Comparison of ENCODE assay signal across 8 cellular contexts in genomic region chr6:3258201-3258600, GRCh38. TPM values are rescaled to one million over a fixed set of nuclear protein-coding genes. Genes with fewer than 3 reads are reported as not detected.
A peak's percentile ranks its signal among the peaks of the same experiment; 100 is the strongest.
DNase-seq lines count a peak whose midpoint lies in the region; ATAC-seq and TF ChIP-seq lines count a peak whose summit lies in the region.

No MANE protein-coding gene starts in this region.

- H3K4me1 ChIP-seq in adipocyte (ENCODE audit: control insufficient read depth, insufficient read depth, low read length): peaks cover 16% of the 10 kb centered on the region
- H3K4me1 ChIP-seq in left lung: peaks cover 5 to 37% of the 10 kb centered on the region in 2 donors
- peaks cover 38% of the 10 kb centered on the region for H3K4me1 ChIP-seq in suprapubic skin

- H3K36me3 ChIP-seq in adipocyte (ENCODE audit: control insufficient read depth, insufficient read depth, low read length, severe bottlenecking) (no peaks in the 10 kb centered on the region), left lung (peaks cover 0 to 3% of the 10 kb centered on the region in 2 donors), suprapubic skin (no peaks in the 10 kb centered on the region)

- H3K27ac ChIP-seq in left lung (peak overlapping the region in 1 of 2 donors; percentile 80), suprapubic skin (peak overlapping the region; percentile 82)

- peaks cover 19% of the 10 kb centered on the region for H3K27me3 Mint-ChIP-seq in activated CD4-positive, alpha-beta T cell treated with anti-CD3 and anti-CD28 coated beads, Interleukin-2, amount 10 ng/mL, durations not matched to agents 24 days and 14 days

- TF ChIP-seq CTCF in left lung (IDR thresholded peaks at IDR 0.05) (no peak), suprapubic skin (IDR thresholded peaks at IDR 0.05) (no peak)

- H3K4me3 ChIP-seq in adipocyte (ENCODE audit: low read length) (peak overlapping the region; percentile 97), left lung (peak overlapping the region; percentile 82 to 100), suprapubic skin (peak overlapping the region; percentile 96)

- 54% methylated on average over 12 of the region's 12 CpGs for WGBS in suprapubic skin

- H3K27me3 ChIP-seq in adipocyte (replicated peaks; ENCODE audit: control insufficient read depth, insufficient read depth, low read length): peaks cover 3% of the 10 kb centered on the region
- peaks cover 0 to 3% of the 10 kb centered on the region in 2 donors for H3K27me3 ChIP-seq in left lung
- no peaks in the 10 kb centered on the region for H3K27me3 ChIP-seq in suprapubic skin

- CTCF ChIA-PET in HEK293T (lab: Yijun Ruan, JAX): no interaction called here

- TF ChIP-seq POLR2A in suprapubic skin (IDR thresholded peaks at IDR 0.05): no peak

- ATAC-seq in left lung: no peak
- no peak for ATAC-seq in HG03097 (IDR thresholded peaks at IDR 0.05; ENCODE audit: low FRiP score, unreplicated experiment)

- no peak for TF ChIP-seq EP300 in suprapubic skin (IDR thresholded peaks at IDR 0.05)

- H3K9me3 Mint-ChIP-seq in activated CD4-positive, alpha-beta T cell treated with anti-CD3 and anti-CD28 coated beads, Interleukin-2, amount 10 ng/mL, durations not matched to agents 24 days and 14 days: no peaks in the 10 kb centered on the region

- POLR2A ChIA-PET in HEK293T (lab: Yijun Ruan, JAX): interaction anchor here (1.5 to 3.1 kb wide), 5 partner anchors 27 to 140 kb away, joined by 3 to 11 read pairs (median 5); partner anchors contain the start of genes BPHL and TUBB2B

- H3K9ac ChIP-seq in adipocyte (ENCODE audit: low read length): peak overlapping the region; percentile 55

- peak overlapping the region; percentile 72 for H3K4me3 Mint-ChIP-seq in activated CD4-positive, alpha-beta T cell treated with anti-CD3 and anti-CD28 coated beads, Interleukin-2, amount 10 ng/mL, durations not matched to agents 24 days and 14 days

- H3K9me3 ChIP-seq in adipocyte (ENCODE audit: control insufficient read depth, low read length): no peaks in the 10 kb centered on the region
- peaks cover 0 to 3% of the 10 kb centered on the region in 2 donors for H3K9me3 ChIP-seq in left lung
- no peaks in the 10 kb centered on the region for H3K9me3 ChIP-seq in suprapubic skin

- no peak for DNase-seq in activated CD4-positive, alpha-beta T cell treated with anti-CD3 and anti-CD28 coated beads, Interleukin-2, amount 10 ng/mL, durations not matched to agents 24 days and 14 days
- no peak for DNase-seq in activated CD4-positive, alpha-beta T cell treated with anti-CD3 and anti-CD28 coated beads, Interleukin-2, amount 50 U/mL, for 1 hour
- DNase-seq in adipocyte (ENCODE audit: low read depth): no peak
- no peak for DNase-seq in left lung
- no peak for DNase-seq in suprapubic skin (ENCODE audit: low spot score in 2 of 2)
- DNase-seq in stimulated activated CD4-positive, alpha-beta T cell treated with anti-CD3 and anti-CD28 coated beads, Interleukin-15, amount 100 ng/mL, for 24 hours: no peak
- no peak for DNase-seq in HEK293T (ENCODE audit: extremely low spot score)

- peaks cover 23% of the 10 kb centered on the region for H3K36me3 Mint-ChIP-seq in activated CD4-positive, alpha-beta T cell treated with anti-CD3 and anti-CD28 coated beads, Interleukin-2, amount 10 ng/mL, durations not matched to agents 24 days and 14 days (ENCODE audit: low read depth)

- H3K27ac Mint-ChIP-seq in activated CD4-positive, alpha-beta T cell treated with anti-CD3 and anti-CD28 coated beads, Interleukin-2, amount 10 ng/mL, durations not matched to agents 24 days and 14 days: no peak overlapping the region

- H3K4me1 Mint-ChIP-seq in activated CD4-positive, alpha-beta T cell treated with anti-CD3 and anti-CD28 coated beads, Interleukin-2, amount 10 ng/mL, durations not matched to agents 24 days and 14 days: peaks cover 29% of the 10 kb centered on the region

- intact Hi-C loops in activated CD4-positive, alpha-beta T cell treated with anti-CD3 and anti-CD28 coated beads, Interleukin-2, amount 10 ng/mL, durations not matched to agents 24 days and 14 days (cut with micrococcal nuclease): loop anchor here (1.0 to 10.0 kb wide), 8 partner anchors 49 to 879 kb away; partner anchors contain the start of genes BPHL, ECI2, NQO2 and WRNIP1
- intact Hi-C loops in left lung (cut with DNase I): loop anchor here in 1 of 2 donors (10.0 kb wide), 1 partner anchor 123 kb away; no protein-coding TSS in a partner anchor

TF ChIP-seq in HEK293T, 16 proteins besides CTCF, POLR2A, EP300 and RAD21:
- no peak for TF ChIP-seq ARNT (IDR thresholded peaks at IDR 0.05)
- no peak for TF ChIP-seq CTBP1 (IDR thresholded peaks at IDR 0.05; ENCODE audit: borderline replicate concordance)
- TF ChIP-seq FOXK2 (IDR thresholded peaks at IDR 0.05): no peak
- TF ChIP-seq L3MBTL2 (conservative IDR thresholded peaks at IDR 0.05): no peak
- TF ChIP-seq FOXA1 (IDR thresholded peaks at IDR 0.05): no peak
- TF ChIP-seq TARDBP (IDR thresholded peaks at IDR 0.05): no peak
- no peak for TF ChIP-seq PKNOX1 (IDR thresholded peaks at IDR 0.05)

RNA-seq across cellular contexts. Expression of gene PSMG4, which starts 0.5 kb away (rescaled TPM):
- 33.4 and 35.6 TPM in 2 replicates for total RNA-seq in activated CD4-positive, alpha-beta T cell treated with anti-CD3 and anti-CD28 coated beads, Interleukin-2, amount 10 ng/mL, durations not matched to agents 24 days and 14 days
- 10 to 100 TPM; 16.9 to 22.3 TPM for total RNA-seq in left lung
- 10 to 100 TPM; 11.4 to 32.6 (median 21.1) TPM for total RNA-seq in suprapubic skin

RNA-seq across cellular contexts. Expression of gene TUBB2B, which starts 30.7 kb away (rescaled TPM):
- total RNA-seq in activated CD4-positive, alpha-beta T cell treated with anti-CD3 and anti-CD28 coated beads, Interleukin-2, amount 10 ng/mL, durations not matched to agents 24 days and 14 days: 0.12 TPM in 1 of 2 replicates, not detected in the other
- 1 to 10 TPM; 2.2 to 4.1 TPM for total RNA-seq in left lung
- total RNA-seq in suprapubic skin: 10 to 100 TPM in 3 of 4 donors, 1 to 10 TPM in 1; 9.2 to 19.3 (median 13.2) TPM
